Comparison of ENCODE assay signal across 1 cellular context in the genomic region with DNA sequence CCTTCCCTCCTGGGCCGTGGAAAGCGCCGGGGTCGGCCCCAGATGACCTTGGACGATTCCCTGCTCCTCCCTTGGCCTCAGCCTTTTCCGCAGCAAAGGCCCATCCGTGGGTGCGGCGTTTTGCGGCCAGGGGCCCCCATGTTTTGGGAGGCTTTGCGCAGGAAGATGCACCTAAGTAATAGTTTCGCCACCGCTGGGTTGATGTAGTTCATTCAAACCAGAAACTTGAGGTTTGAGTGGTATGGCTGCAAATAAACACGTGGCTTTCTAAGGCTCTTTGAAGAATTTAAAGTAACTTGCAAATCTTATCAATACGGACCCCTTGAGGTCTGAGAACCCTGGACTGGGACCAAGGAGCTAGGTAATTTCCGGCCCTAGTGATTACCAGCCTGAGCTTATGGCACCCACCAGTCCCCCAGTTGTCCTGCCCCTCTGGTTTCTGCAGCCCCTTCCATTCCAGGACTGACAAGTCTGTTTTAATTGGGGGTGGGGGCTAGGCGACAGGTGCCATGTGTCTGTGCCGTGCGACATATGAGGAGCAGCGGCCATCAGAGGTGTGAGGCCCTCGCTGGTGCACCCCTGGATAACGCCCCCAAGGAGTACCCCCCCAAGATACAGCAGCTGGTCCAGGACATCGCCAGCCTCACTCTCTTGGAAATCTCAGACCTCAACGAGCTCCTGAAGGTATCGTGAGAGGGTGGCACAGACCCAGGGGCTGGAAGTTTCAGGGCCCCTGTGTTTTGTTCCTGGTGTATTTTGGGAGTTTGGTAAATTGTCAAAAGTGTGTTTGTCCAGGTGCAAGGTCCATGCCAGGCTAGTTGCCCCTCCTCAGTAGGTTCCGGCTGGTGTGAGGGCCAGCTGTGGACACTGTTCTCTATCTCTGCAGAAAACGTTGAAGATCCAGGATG.
TF ChIP-seq lines count a peak whose summit lies in the region.

No MANE protein-coding gene starts in this region.

TF ChIP-seq in H1, 55 proteins besides CTCF, POLR2A, EP300 and RAD21:
- TF ChIP-seq POLR2AphosphoS5 (IDR thresholded peaks at IDR 0.05; ENCODE audit: low read depth, low read length) (no peak), SP4 (IDR thresholded peaks at IDR 0.05; ENCODE audit: low read length) (0 out of 2 replicates have a peak, but pooled peaks have one; percentile 2), SIRT6 (IDR thresholded peaks at IDR 0.05; ENCODE audit: low read length) (no peak)
